8 cellular contexts compared by ENCODE assay signal in the genomic region with DNA sequence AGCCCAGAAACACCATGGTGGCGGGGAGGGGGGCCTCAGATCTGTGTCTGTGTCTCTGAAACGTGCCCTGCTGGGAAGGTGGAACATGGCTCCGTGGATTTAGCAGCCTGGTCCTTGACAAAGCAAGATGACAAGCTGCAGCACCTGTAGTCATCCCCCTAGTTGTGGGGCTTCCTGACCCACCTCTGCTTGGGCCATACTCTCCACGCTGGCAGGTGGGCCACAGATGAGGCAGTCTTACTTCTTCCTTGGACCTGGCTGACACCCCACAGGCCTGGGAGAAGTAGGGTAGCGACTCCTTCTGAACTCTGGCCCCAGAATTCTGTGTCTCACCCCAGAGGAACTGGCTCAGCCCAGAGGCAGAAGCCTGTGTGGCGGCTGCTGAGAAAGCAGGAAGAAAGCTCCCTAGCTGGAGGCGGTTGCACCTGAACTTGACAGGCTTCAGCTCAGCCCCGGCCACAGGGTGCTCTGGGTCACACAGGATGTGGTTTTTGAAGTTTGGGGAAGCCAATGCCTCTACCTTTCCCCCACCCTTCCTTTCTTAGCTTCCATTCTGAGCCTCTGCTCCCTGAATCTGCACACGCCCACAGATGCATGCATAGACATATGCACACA.
A peak's percentile ranks its signal among the peaks of the same experiment; 100 is the strongest.
DNase-seq lines count a peak whose midpoint lies in the region; ATAC-seq and TF ChIP-seq lines count a peak whose summit lies in the region.

No MANE protein-coding gene starts in this region.

- H3K4me1 Mint-ChIP-seq in neural progenitor cell (peaks cover 5% of the 10 kb centered on the region), chondrocyte (ENCODE audit: low read depth) (peaks cover 22% of the 10 kb centered on the region)

- no peak overlapping the region for H3K4me3 Mint-ChIP-seq in neural progenitor cell
- H3K4me3 Mint-ChIP-seq in chondrocyte (ENCODE audit: unreplicated experiment): no peak overlapping the region

- TF ChIP-seq CTCF in left ventricle myocardium inferior (IDR thresholded peaks at IDR 0.05; ENCODE audit: borderline replicate concordance): no peak
- TF ChIP-seq CTCF in HL-60 (IDR thresholded peaks at IDR 0.05; ENCODE audit: insufficient read depth, low read length): no peak
- no peak for TF ChIP-seq CTCF in neural progenitor cell (IDR thresholded peaks at IDR 0.05)
- no peak for TF ChIP-seq CTCF in chondrocyte (IDR thresholded peaks at IDR 0.05)
- TF ChIP-seq CTCF in psoas muscle (IDR thresholded peaks at IDR 0.05): no peak
- no peak for TF ChIP-seq CTCF in lower leg skin (IDR thresholded peaks at IDR 0.05)

- TF ChIP-seq POLR2A in lower leg skin (IDR thresholded peaks at IDR 0.05): no peak

- no peak overlapping the region for H3K4me2 ChIP-seq in neural progenitor cell

- no peaks in the 10 kb centered on the region for H4K20me1 ChIP-seq in neural progenitor cell (ENCODE audit: low read depth)

- H2AFZ ChIP-seq in neural progenitor cell (replicated peaks): no peak overlapping the region

- WGBS in psoas muscle, 3 donors: 75 to 78% (median 78%) methylated on average over 9 of the region's 9 CpGs
- 46 to 68% methylated on average over 8 to 9 of the region's 9 CpGs for WGBS in lower leg skin, 2 donors

- no peaks in the 10 kb centered on the region for H3K27me3 Mint-ChIP-seq in neural progenitor cell (ENCODE audit: insufficient read depth, low read depth)
- H3K27me3 Mint-ChIP-seq in chondrocyte (ENCODE audit: low read depth): no peaks in the 10 kb centered on the region

- ATAC-seq in Right ventricle myocardium superior (ENCODE audit: poor library complexity) (no peak), psoas muscle (no peak)

- H3K27ac Mint-ChIP-seq in neural progenitor cell (peak overlapping the region; percentile 76), chondrocyte (ENCODE audit: unreplicated experiment) (no peak overlapping the region)

- peaks cover 7% of the 10 kb centered on the region for H3F3A ChIP-seq in neural progenitor cell (ENCODE audit: low read depth)

- intact Hi-C loops in left ventricle myocardium inferior (cut with micrococcal nuclease) (no loop called here), Right ventricle myocardium superior (cut with DNase I) (loop anchor here (5.0 kb wide), 1 partner anchor 72 kb away; no protein-coding TSS in a partner anchor), psoas muscle (cut with DNase I) (loop anchor here in 1 of 2 donors (10.0 kb wide), 1 partner anchor 69 kb away; no protein-coding TSS in a partner anchor), lower leg skin (cut with DNase I; ENCODE audit: low total_unique reads) (no loop called here)

- peaks cover 94% of the 10 kb centered on the region for H3K4me1 ChIP-seq in left ventricle myocardium inferior
- H3K4me1 ChIP-seq in neural progenitor cell: peaks cover 17% of the 10 kb centered on the region
- H3K4me1 ChIP-seq in psoas muscle: no peaks in the 10 kb centered on the region

- H3K9me3 Mint-ChIP-seq in neural progenitor cell: peaks cover 4% of the 10 kb centered on the region
- no peaks in the 10 kb centered on the region for H3K9me3 Mint-ChIP-seq in chondrocyte (ENCODE audit: low read depth)

- no peak for DNase-seq in left ventricle myocardium inferior
- no peak for DNase-seq in Right ventricle myocardium superior
- peak; percentile 7 to 88 for DNase-seq in HL-60 (ENCODE audit: low read depth in 1 of 2, low spot score in 1 of 2)
- DNase-seq in activated CD8-positive, alpha-beta memory T cell treated with anti-CD3 and anti-CD28 coated beads, Interleukin-2, amount 50 U/mL, for 48 hours: peak; percentile 79
- no peak for DNase-seq in neural progenitor cell (ENCODE audit: low spot score)
- DNase-seq in chondrocyte (ENCODE audit: low spot score): no peak
- no peak for DNase-seq in psoas muscle
- DNase-seq in lower leg skin (ENCODE audit: low spot score in 2 of 2): no peak

- H3K9ac ChIP-seq in neural progenitor cell: no peak overlapping the region

- peaks cover 2% of the 10 kb centered on the region for H3K36me3 Mint-ChIP-seq in neural progenitor cell
- no peaks in the 10 kb centered on the region for H3K36me3 Mint-ChIP-seq in chondrocyte (ENCODE audit: low read depth)

- no peaks in the 10 kb centered on the region for H3K79me2 ChIP-seq in neural progenitor cell (ENCODE audit: low read depth)

- no peaks in the 10 kb centered on the region for H3K27me3 ChIP-seq in left ventricle myocardium inferior (ENCODE audit: low read depth)
- H3K27me3 ChIP-seq in HL-60 (ENCODE audit: insufficient read depth, poor library complexity, severe bottlenecking): no peaks in the 10 kb centered on the region
- H3K27me3 ChIP-seq in neural progenitor cell: no peaks in the 10 kb centered on the region
- H3K27me3 ChIP-seq in psoas muscle (ENCODE audit: insufficient read depth in 3 of 3, low read length in 2 of 3): no peaks in the 10 kb centered on the region

- H3K9me3 ChIP-seq in left ventricle myocardium inferior (replicated peaks) (no peaks in the 10 kb centered on the region), neural progenitor cell (ENCODE audit: low read depth) (no peaks in the 10 kb centered on the region), psoas muscle (no peaks in the 10 kb centered on the region)

- peak overlapping the region; percentile 82 for H3K27ac ChIP-seq in left ventricle myocardium inferior (replicated peaks)
- H3K27ac ChIP-seq in HL-60 (replicated peaks): peak overlapping the region; percentile 54
- no peak overlapping the region for H3K27ac ChIP-seq in neural progenitor cell
- H3K27ac ChIP-seq in psoas muscle: no peak overlapping the region

- H3K4me3 ChIP-seq in left ventricle myocardium inferior: no peak overlapping the region
- H3K4me3 ChIP-seq in HL-60 (replicated peaks; ENCODE audit: insufficient read depth, low read length): no peak overlapping the region
- no peak overlapping the region for H3K4me3 ChIP-seq in neural progenitor cell
- no peak overlapping the region for H3K4me3 ChIP-seq in psoas muscle
- H3K4me3 ChIP-seq in lower leg skin (ENCODE audit: low read depth, poor library complexity, severe bottlenecking): no peak overlapping the region

- H3K36me3 ChIP-seq in left ventricle myocardium inferior (peaks cover 60% of the 10 kb centered on the region), neural progenitor cell (no peaks in the 10 kb centered on the region), psoas muscle (ENCODE audit: insufficient read depth in 1 of 2, low read depth in 1 of 2) (peaks cover 0 to 7% of the 10 kb centered on the region in 2 donors)

Comparison
In these comparisons a context has a peak if more than half of its experiments do, and no peak if none do; other contexts are left out.
1. DNase-seq: peak in HL-60 (2 of 2) and activated CD8-positive, alpha-beta memory T cell treated with anti-CD3 and anti-CD28 coated beads, Interleukin-2, amount 50 U/mL, for 48 hours (single experiment); none in left ventricle myocardium inferior (single experiment), Right ventricle myocardium superior (single experiment), neural progenitor cell (single experiment), chondrocyte (single experiment), psoas muscle (0 of 2) and lower leg skin (0 of 2).
2. H3K27ac ChIP-seq: peak in left ventricle myocardium inferior (single experiment) and HL-60 (single experiment); none in neural progenitor cell (single experiment) and psoas muscle (single experiment).